1 cellular context compared by ENCODE assay signal in genomic region chr11:6482431-6482830, GRCh38.
TF ChIP-seq lines count a peak whose summit lies in the region.

No MANE protein-coding gene starts in this region.

TF ChIP-seq in WTC11, 78 proteins besides CTCF, POLR2A, EP300 and RAD21 (continued from another document):
- TF ChIP-seq, protein P1, sequence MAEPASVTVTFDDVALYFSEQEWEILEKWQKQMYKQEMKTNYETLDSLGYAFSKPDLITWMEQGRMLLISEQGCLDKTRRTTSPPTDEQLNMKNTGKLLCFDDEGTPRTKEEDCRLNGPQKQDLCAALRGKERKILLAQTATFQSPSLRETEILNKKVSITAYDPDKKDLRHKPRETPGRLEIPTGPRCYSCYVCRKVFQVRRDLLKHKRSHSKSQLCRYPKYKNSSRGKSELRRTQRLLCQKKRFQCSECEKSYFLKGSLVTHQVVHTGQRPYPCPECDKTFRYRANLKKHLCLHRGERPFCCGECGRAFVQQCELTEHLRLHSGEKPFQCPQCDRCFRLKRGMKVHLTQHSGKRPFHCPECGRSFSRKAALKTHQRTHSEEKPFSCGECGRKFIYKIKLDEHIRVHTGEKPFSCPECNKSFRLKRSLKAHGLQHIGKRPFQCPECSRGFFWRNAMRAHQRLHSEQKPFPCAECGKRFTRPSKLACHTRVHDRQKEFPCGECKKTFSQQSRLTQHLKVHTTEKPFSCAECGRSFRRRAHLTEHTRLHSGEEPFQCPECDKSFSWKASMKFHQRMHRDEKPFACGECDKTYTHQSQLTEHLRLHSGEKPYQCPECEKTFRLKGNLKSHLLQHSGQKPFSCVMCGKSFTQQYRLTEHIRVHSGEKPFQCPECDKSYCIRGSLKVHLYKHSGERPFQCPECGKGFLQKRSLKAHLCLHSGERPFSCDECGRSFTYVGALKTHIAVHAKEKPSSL (CRISPR knock-in tag; conservative IDR thresholded peaks at IDR 0.05), result no peak
- no peak for TF ChIP-seq ZNF416 (CRISPR knock-in tag; IDR thresholded peaks at IDR 0.05)
- TF ChIP-seq, protein P2, sequence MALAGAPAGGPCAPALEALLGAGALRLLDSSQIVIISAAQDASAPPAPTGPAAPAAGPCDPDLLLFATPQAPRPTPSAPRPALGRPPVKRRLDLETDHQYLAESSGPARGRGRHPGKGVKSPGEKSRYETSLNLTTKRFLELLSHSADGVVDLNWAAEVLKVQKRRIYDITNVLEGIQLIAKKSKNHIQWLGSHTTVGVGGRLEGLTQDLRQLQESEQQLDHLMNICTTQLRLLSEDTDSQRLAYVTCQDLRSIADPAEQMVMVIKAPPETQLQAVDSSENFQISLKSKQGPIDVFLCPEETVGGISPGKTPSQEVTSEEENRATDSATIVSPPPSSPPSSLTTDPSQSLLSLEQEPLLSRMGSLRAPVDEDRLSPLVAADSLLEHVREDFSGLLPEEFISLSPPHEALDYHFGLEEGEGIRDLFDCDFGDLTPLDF (CRISPR knock-in tag; IDR thresholded peaks at IDR 0.05), result no peak
- TF ChIP-seq NR2C2 (CRISPR knock-in tag; IDR thresholded peaks at IDR 0.05), result no peak
